Comparison of ENCODE assay signal across 15 cellular contexts in genomic region chr18:48979944-48980890, GRCh38. TPM values are rescaled to one million over a fixed set of nuclear protein-coding genes. Genes with fewer than 3 reads are reported as not detected.
DNase-seq lines count a peak whose midpoint lies in the region; TF ChIP-seq lines count a peak whose summit lies in the region.
"Had no signal": no experiment of that assay in that cellular context is flagged by ENCODE, and none has a peak within 500 bp of the region (broad histone marks: within the 10 kb centered on the region; RNA-seq: fewer than 3 reads in every experiment).

No MANE protein-coding gene starts in this region.

- peak overlapping the region; percentile 28 for H3K9ac ChIP-seq in mucosa of stomach (ENCODE audit: low read length)

- H3K27me3 Mint-ChIP-seq in Caco-2 (ENCODE audit: insufficient read depth, unreplicated experiment), result no peaks in the 10 kb centered on the region
- peaks cover 78% of the 10 kb centered on the region for H3K27me3 Mint-ChIP-seq in activated naive CD4-positive, alpha-beta T cell treated with anti-CD3 and anti-CD28 coated beads, Interleukin-2, amount 10 ng/mL, durations not matched to agents 7 days and 5 days

- H3K9me3 Mint-ChIP-seq in Caco-2 (ENCODE audit: unreplicated experiment), result no peaks in the 10 kb centered on the region
- no peaks in the 10 kb centered on the region for H3K9me3 Mint-ChIP-seq in activated naive CD4-positive, alpha-beta T cell treated with anti-CD3 and anti-CD28 coated beads, Interleukin-2, amount 10 ng/mL, durations not matched to agents 7 days and 5 days

- peak; percentile 51 for DNase-seq in Daoy (ENCODE audit: low read depth)
- DNase-seq in NB4 (ENCODE audit: low read depth), result peak; percentile 75
- peak; percentile 36 to 67 (median 61) for DNase-seq in adrenal gland
- no peak for DNase-seq in HUDEP-2 (lab: John Stamatoyannopoulos, UW; ENCODE audit: unreplicated experiment in 76 of 76)
- DNase-seq in Caco-2, result no peak
- DNase-seq in activated naive CD4-positive, alpha-beta T cell treated with anti-CD3 and anti-CD28 coated beads, Interleukin-2, amount 10 ng/mL, durations not matched to agents 7 days and 5 days, result no peak
- no peak for DNase-seq in activated naive CD4-positive, alpha-beta T cell treated with Interleukin-2 at 50 U/mL for 16 hours
- DNase-seq: activated T-cell treated with anti-CD3 and anti-CD28 coated beads, Interleukin-2, amount 50 U/mL, for 1 hour; esophagus squamous epithelium; MG63; stimulated activated CD4-positive, alpha-beta T cell treated with anti-CD3 and anti-CD28 coated beads, Interleukin-4, amount 100 ng/mL, for 4 hours; T-helper 2 cell had no signal

- intact Hi-C loops in adrenal gland (cut with DNase I), result no loop called here
- intact Hi-C loops in Caco-2 (cut with micrococcal nuclease; ENCODE audit: unreplicated experiment), result no loop called here

- peaks cover 16 to 24% of the 10 kb centered on the region in 2 donors for H3K4me1 ChIP-seq in adrenal gland (replicated peaks in 1 of 2)
- H3K4me1 ChIP-seq in mucosa of stomach (ENCODE audit: control insufficient read depth, insufficient read depth, low read length), result peaks cover 19% of the 10 kb centered on the region
- peaks cover 6% of the 10 kb centered on the region; the same call in 1 of the 2 replicates for H3K4me1 ChIP-seq in Caco-2

- H3K4me3 ChIP-seq in NB4 (ENCODE audit: low read depth, low read length) (no peak overlapping the region), adrenal gland (no peak overlapping the region), mucosa of stomach (ENCODE audit: low read length) (no peak overlapping the region), Caco-2 (ENCODE audit: low read depth, low read length) (no peak overlapping the region)
- H3K4me3 ChIP-seq: cardiac muscle cell, esophagus squamous epithelium, MG63 had no signal

- H3K36me3 Mint-ChIP-seq in Caco-2 (ENCODE audit: insufficient read depth, unreplicated experiment), result no peaks in the 10 kb centered on the region
- H3K36me3 Mint-ChIP-seq in activated naive CD4-positive, alpha-beta T cell treated with anti-CD3 and anti-CD28 coated beads, Interleukin-2, amount 10 ng/mL, durations not matched to agents 7 days and 5 days, result peaks cover 2% of the 10 kb centered on the region

- POLR2A ChIA-PET in Caco-2 (lab: Charles Lee), result interaction anchor here (0.7 kb wide), 1 partner anchor 12 kb away, joined by 7 read pairs; no protein-coding TSS in a partner anchor

- no TSS peak for BruUV-seq in Caco-2 (replicated peaks; lab: Mats Ljungman, UMichigan)

- no peak overlapping the region for H3K27ac Mint-ChIP-seq in Caco-2 (ENCODE audit: unreplicated experiment)
- no peak overlapping the region for H3K27ac Mint-ChIP-seq in activated naive CD4-positive, alpha-beta T cell treated with anti-CD3 and anti-CD28 coated beads, Interleukin-2, amount 10 ng/mL, durations not matched to agents 7 days and 5 days
- H3K27ac Mint-ChIP-seq: B cell had no signal

- WGBS in adrenal gland, 4 donors, result 32 to 45% (median 38%) methylated on average over 8 to 11 of the region's 11 CpGs

- H3K4me3 Mint-ChIP-seq in Caco-2 (ENCODE audit: unreplicated experiment), result no peak overlapping the region
- no peak overlapping the region for H3K4me3 Mint-ChIP-seq in activated naive CD4-positive, alpha-beta T cell treated with anti-CD3 and anti-CD28 coated beads, Interleukin-2, amount 10 ng/mL, durations not matched to agents 7 days and 5 days
- H3K4me3 Mint-ChIP-seq: B cell had no signal

- TF ChIP-seq POLR2A in NB4 (IDR thresholded peaks at IDR 0.05; ENCODE audit: extremely low read depth, insufficient read length) (no peak), adrenal gland (IDR thresholded peaks at IDR 0.05) (no peak)

- H3K9me3 ChIP-seq in adrenal gland (replicated peaks in 1 of 3), result no peaks in the 10 kb centered on the region
- no peaks in the 10 kb centered on the region for H3K9me3 ChIP-seq in mucosa of stomach (ENCODE audit: control insufficient read depth, low read length)
- H3K9me3 ChIP-seq in Caco-2, result no peaks in the 10 kb centered on the region
- H3K9me3 ChIP-seq: esophagus squamous epithelium, MG63 had no signal

- H3K36me3 ChIP-seq in adrenal gland (replicated peaks in 1 of 2) (no peaks in the 10 kb centered on the region), mucosa of stomach (ENCODE audit: control insufficient read depth, insufficient read depth, low read length) (no peaks in the 10 kb centered on the region), Caco-2 (ENCODE audit: control insufficient read depth, insufficient read depth, low read length) (no peaks in the 10 kb centered on the region)
- H3K36me3 ChIP-seq: cardiac muscle cell, esophagus squamous epithelium, MG63 had no signal

- peak overlapping the region in 4 of 5 donors; percentile 64 to 75 (median 69) for H3K27ac ChIP-seq in adrenal gland
- H3K27ac ChIP-seq: cardiac muscle cell, esophagus squamous epithelium had no signal

- CTCF ChIA-PET in Caco-2 (lab: Charles Lee), result no interaction called here
- CTCF ChIA-PET in activated naive CD4-positive, alpha-beta T cell treated with anti-CD3 and anti-CD28 coated beads, Interleukin-2, amount 10 ng/mL, durations not matched to agents 7 days and 5 days (lab: Charles Lee), result no interaction called here

- no peak for TF ChIP-seq CTCF in NB4 (IDR thresholded peaks at IDR 0.05; ENCODE audit: low read depth, low read length)
- no peak for TF ChIP-seq CTCF in adrenal gland (IDR thresholded peaks at IDR 0.05)
- no peak for TF ChIP-seq CTCF in Caco-2 (IDR thresholded peaks at IDR 0.05; ENCODE audit: insufficient read depth in 1 of 2, low read depth in 1 of 2, low read length in 1 of 2, severe bottlenecking in 1 of 2, unreplicated experiment in 1 of 2)

- H3K4me1 Mint-ChIP-seq in Caco-2 (ENCODE audit: low read depth, unreplicated experiment), result peaks cover 7% of the 10 kb centered on the region
- H3K4me1 Mint-ChIP-seq in activated naive CD4-positive, alpha-beta T cell treated with anti-CD3 and anti-CD28 coated beads, Interleukin-2, amount 10 ng/mL, durations not matched to agents 7 days and 5 days, result peaks cover 9% of the 10 kb centered on the region

- H3K27me3 ChIP-seq in adrenal gland, result no peaks in the 10 kb centered on the region
- no peaks in the 10 kb centered on the region for H3K27me3 ChIP-seq in mucosa of stomach (ENCODE audit: control insufficient read depth, insufficient read depth, low read length)
- H3K27me3 ChIP-seq in Caco-2 (replicated peaks; ENCODE audit: control insufficient read depth, insufficient read depth, low read length), result no peaks in the 10 kb centered on the region
- H3K27me3 ChIP-seq: cardiac muscle cell, MG63 had no signal

RNA-seq across cellular contexts. Expression of gene SMAD7, which starts 29.5 kb away (rescaled TPM):
- total RNA-seq in Daoy (2014; rRNA removed; shearing (Covaris generic)), result 27.6 and 39.4 TPM in 2 replicates
- 10 to 100 TPM; 14.5 to 68.3 (median 25.5) TPM for total RNA-seq in adrenal gland
- 10 to 100 TPM in 1 of 3 donors, 1 to 10 TPM in 2; 6.1 to 12.6 (median 8.2) TPM for polyA plus RNA-seq in adrenal gland
- total RNA-seq in Caco-2 (2022), result 9.3 and 9.5 TPM in 2 replicates

Comparison
In these comparisons a context has a peak if more than half of its experiments do, and no peak if none do; other contexts are left out.
1. DNase-seq: peak in Daoy (single experiment), NB4 (single experiment) and adrenal gland (7 of 7); none in HUDEP-2 (0 of 76), Caco-2 (0 of 2), activated naive CD4-positive, alpha-beta T cell treated with anti-CD3 and anti-CD28 coated beads, Interleukin-2, amount 10 ng/mL, durations not matched to agents 7 days and 5 days (single experiment) and activated naive CD4-positive, alpha-beta T cell treated with Interleukin-2 at 50 U/mL for 16 hours (single experiment).